14 cellular contexts compared by ENCODE assay signal in genomic region chr2:120670371-120670770, GRCh38.
"Had no signal": no experiment of that assay in that cellular context is flagged by ENCODE, and none has a peak within 500 bp of the region (broad histone marks: within the 10 kb centered on the region; RNA-seq: fewer than 3 reads in every experiment).

No MANE protein-coding gene starts in this region.

- H3K27ac Mint-ChIP-seq: activated naive CD4-positive, alpha-beta T cell treated with anti-CD3 and anti-CD28 coated beads, Interleukin-2, amount 50 U/mL, for 24 hours; activated T-cell treated with anti-CD3 and anti-CD28 coated beads, Interleukin-2, amount 50 U/mL, for 24 hours; mesothelial cell of epicardium; nephron progenitor cell had no signal

- H3K36me3 Mint-ChIP-seq: activated naive CD4-positive, alpha-beta T cell treated with anti-CD3 and anti-CD28 coated beads, Interleukin-2, amount 50 U/mL, for 24 hours had no signal

- DNase-seq: activated CD4-positive, alpha-beta T cell treated with anti-CD3 and anti-CD28 coated beads, Interleukin-2, amount 50 U/mL, for 4 hours; activated effector memory CD4-positive, alpha-beta T cell treated with anti-CD3 and anti-CD28 coated beads, Interleukin-2, amount 50 U/mL, for 16 hours; activated T-cell treated with anti-CD3 and anti-CD28 coated beads, Interleukin-2, amount 50 U/mL, for 24 hours; central memory CD4-positive, alpha-beta T cell; colonic mucosa; kidney glomerular epithelial cell; nephron progenitor cell; right cardiac atrium; stimulated activated CD4-positive, alpha-beta T cell treated with anti-CD3 and anti-CD28 coated beads, Interleukin-4, amount 100 ng/mL, for 24 hours; stimulated activated naive CD4-positive, alpha-beta T cell; substantia nigra had no signal

- H3K4me3 Mint-ChIP-seq: activated naive CD4-positive, alpha-beta T cell treated with anti-CD3 and anti-CD28 coated beads, Interleukin-2, amount 50 U/mL, for 24 hours; activated T-cell treated with anti-CD3 and anti-CD28 coated beads, Interleukin-2, amount 50 U/mL, for 24 hours; mesothelial cell of epicardium; nephron progenitor cell had no signal

- H3K4me1 Mint-ChIP-seq: activated naive CD4-positive, alpha-beta T cell treated with anti-CD3 and anti-CD28 coated beads, Interleukin-2, amount 50 U/mL, for 24 hours had no signal

- ATAC-seq: activated CD4-positive, CD25-positive, alpha-beta regulatory T cell treated with anti-CD3 and anti-CD28 coated beads, Interleukin-2, amount 50 U/mL, for 24 hours had no signal
